8 cellular contexts compared by ENCODE assay signal in genomic region chr15:57597431-57597830, GRCh38.
"Had no signal": no experiment of that assay in that cellular context is flagged by ENCODE, and none has a peak within 500 bp of the region (broad histone marks: within the 10 kb centered on the region; RNA-seq: fewer than 3 reads in every experiment).

No MANE protein-coding gene starts in this region.

- H3K4me3 ChIP-seq: testis had no signal

- H3K9me3 ChIP-seq: testis had no signal

- DNase-seq: activated T-cell treated with anti-CD3 and anti-CD28 coated beads, Interleukin-2, amount 50 U/mL, for 1 hour; foreskin fibroblast; midbrain; naive thymus-derived CD4-positive, alpha-beta T cell; stimulated activated CD4-positive, alpha-beta T cell treated with anti-CD3 and anti-CD28 coated beads, Interleukin-1b, Interleukin-23, amount 100 ng/mL, for 48 hours; T-helper 17 cell; testis had no signal

- H3K27me3 ChIP-seq: testis had no signal

- ATAC-seq: naive thymus-derived CD4-positive, alpha-beta T cell; stimulated activated memory B cell treated with anti-CD40 and anti-IgM and Interleukin-4, amounts not matched to agents 10 μg/mL and 1 μg/mL and 100 μg/mL, for 72 hours; T-helper 17 cell had no signal
